ENCODE assay signal across 8 cellular contexts in genomic region chr19:44808463-44809371, GRCh38. TPM values are rescaled to one million over a fixed set of nuclear protein-coding genes. Genes with fewer than 3 reads are reported as not detected.
DNase-seq lines count a peak whose midpoint lies in the region; ATAC-seq and TF ChIP-seq lines count a peak whose summit lies in the region.

A gene with protein sequence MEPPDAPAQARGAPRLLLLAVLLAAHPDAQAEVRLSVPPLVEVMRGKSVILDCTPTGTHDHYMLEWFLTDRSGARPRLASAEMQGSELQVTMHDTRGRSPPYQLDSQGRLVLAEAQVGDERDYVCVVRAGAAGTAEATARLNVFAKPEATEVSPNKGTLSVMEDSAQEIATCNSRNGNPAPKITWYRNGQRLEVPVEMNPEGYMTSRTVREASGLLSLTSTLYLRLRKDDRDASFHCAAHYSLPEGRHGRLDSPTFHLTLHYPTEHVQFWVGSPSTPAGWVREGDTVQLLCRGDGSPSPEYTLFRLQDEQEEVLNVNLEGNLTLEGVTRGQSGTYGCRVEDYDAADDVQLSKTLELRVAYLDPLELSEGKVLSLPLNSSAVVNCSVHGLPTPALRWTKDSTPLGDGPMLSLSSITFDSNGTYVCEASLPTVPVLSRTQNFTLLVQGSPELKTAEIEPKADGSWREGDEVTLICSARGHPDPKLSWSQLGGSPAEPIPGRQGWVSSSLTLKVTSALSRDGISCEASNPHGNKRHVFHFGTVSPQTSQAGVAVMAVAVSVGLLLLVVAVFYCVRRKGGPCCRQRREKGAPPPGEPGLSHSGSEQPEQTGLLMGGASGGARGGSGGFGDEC (plus strand): TSS chr19:44809103. CDS start chr19:44809125, 22 bp downstream.

- H3K4me3 Mint-ChIP-seq in activated T-helper 1 cell treated with anti-CD3 and anti-CD28 coated beads, Interleukin-12 subunit alpha, Interleukin-12 subunit beta, Interleukin-2, Interleukin-4 antibody, amounts not matched to agents 30 ng/mL and 10 ng/mL and 1 ng/mL, durations not matched to agents 14 hours and 24 hours and 36 hours = no peak within 1 kb of the TSS
- no peak within 1 kb of the TSS for H3K4me3 Mint-ChIP-seq in activated CD4-positive, alpha-beta memory T cell treated with anti-CD3 and anti-CD28 coated beads, Interleukin-2, amount 10 ng/mL, durations not matched to agents 7 days and 5 days

- DNase-seq in LoVo (ENCODE audit: low spot score) = peak; percentile 56
- DNase-seq in astrocyte of the spinal cord (ENCODE audit: low read depth, low spot score) = peak; percentile 51
- DNase-seq in right atrium auricular region (ENCODE audit: low spot score) = no peak
- peak in 6 of 10 donors; percentile 16 to 92 (median 34) for DNase-seq in posterior cingulate gyrus
- no peak for DNase-seq in activated T-helper 1 cell treated with anti-CD3 and anti-CD28 coated beads, Interleukin-12 subunit alpha, Interleukin-12 subunit beta, Interleukin-2, Interleukin-4 antibody, amounts not matched to agents 30 ng/mL and 10 ng/mL and 1 ng/mL, durations not matched to agents 14 hours and 24 hours and 36 hours (ENCODE audit: low spot score)
- no peak for DNase-seq in activated CD4-positive, alpha-beta memory T cell treated with anti-CD3 and anti-CD28 coated beads, Interleukin-2, amount 10 ng/mL, durations not matched to agents 7 days and 5 days

- POLR2A ChIA-PET in activated CD4-positive, alpha-beta memory T cell treated with anti-CD3 and anti-CD28 coated beads, Interleukin-2, amount 10 ng/mL, durations not matched to agents 7 days and 5 days (lab: Charles Lee) = interaction anchor here (1.3 kb wide), 1 partner anchor 10 kb away, joined by 3 read pairs; no protein-coding TSS in a partner anchor

- peaks cover 9% of the 10 kb centered on the region for H3K36me3 ChIP-seq in right atrium auricular region

- H3K27ac ChIP-seq in C4-2B (peak within 1 kb of the TSS; percentile 61), right atrium auricular region (peak within 1 kb of the TSS; percentile 56 to 75)

- no peaks in the 10 kb centered on the region for H3K9me3 Mint-ChIP-seq in activated T-helper 1 cell treated with anti-CD3 and anti-CD28 coated beads, Interleukin-12 subunit alpha, Interleukin-12 subunit beta, Interleukin-2, Interleukin-4 antibody, amounts not matched to agents 30 ng/mL and 10 ng/mL and 1 ng/mL, durations not matched to agents 14 hours and 24 hours and 36 hours
- no peaks in the 10 kb centered on the region for H3K9me3 Mint-ChIP-seq in activated CD4-positive, alpha-beta memory T cell treated with anti-CD3 and anti-CD28 coated beads, Interleukin-2, amount 10 ng/mL, durations not matched to agents 7 days and 5 days

- H3K4me1 ChIP-seq in right atrium auricular region = peaks cover 0 to 31% of the 10 kb centered on the region in 2 donors

- intact Hi-C loops in posterior cingulate gyrus (cut with DNase I) = no loop called here
- intact Hi-C loops in activated T-helper 1 cell treated with anti-CD3 and anti-CD28 coated beads, Interleukin-12 subunit alpha, Interleukin-12 subunit beta, Interleukin-2, Interleukin-4 antibody, amounts not matched to agents 30 ng/mL and 10 ng/mL and 1 ng/mL, durations not matched to agents 14 hours and 24 hours and 36 hours (cut with micrococcal nuclease) = no loop called here

- H3K9me3 ChIP-seq in right atrium auricular region = no peaks in the 10 kb centered on the region

- peak within 1 kb of the TSS; percentile 55 for H3K4me3 ChIP-seq in astrocyte of the spinal cord (ENCODE audit: low read depth, low read length)
- H3K4me3 ChIP-seq in right atrium auricular region = peak within 1 kb of the TSS; percentile 63 to 66

- ATAC-seq in GM21423 (IDR thresholded peaks at IDR 0.05; ENCODE audit: unreplicated experiment) = no peak

- no peaks in the 10 kb centered on the region for H3K27me3 ChIP-seq in right atrium auricular region

- TF ChIP-seq CTCF in C4-2B (conservative IDR thresholded peaks at IDR 0.05) = no peak
- no peak for TF ChIP-seq CTCF in astrocyte of the spinal cord (IDR thresholded peaks at IDR 0.05; ENCODE audit: low read depth, low read length)
- TF ChIP-seq CTCF in right atrium auricular region (IDR thresholded peaks at IDR 0.05) = peak in 1 of 2 donors; percentile 8

- in situ Hi-C loops in astrocyte of the spinal cord (cut with HindIII; ENCODE audit: low sequenced_read_pairs) = no loop called here

- no peaks in the 10 kb centered on the region for H3K4me1 Mint-ChIP-seq in activated T-helper 1 cell treated with anti-CD3 and anti-CD28 coated beads, Interleukin-12 subunit alpha, Interleukin-12 subunit beta, Interleukin-2, Interleukin-4 antibody, amounts not matched to agents 30 ng/mL and 10 ng/mL and 1 ng/mL, durations not matched to agents 14 hours and 24 hours and 36 hours (ENCODE audit: low read depth)
- no peaks in the 10 kb centered on the region for H3K4me1 Mint-ChIP-seq in activated CD4-positive, alpha-beta memory T cell treated with anti-CD3 and anti-CD28 coated beads, Interleukin-2, amount 10 ng/mL, durations not matched to agents 7 days and 5 days

- CTCF ChIA-PET in activated CD4-positive, alpha-beta memory T cell treated with anti-CD3 and anti-CD28 coated beads, Interleukin-2, amount 10 ng/mL, durations not matched to agents 7 days and 5 days (lab: Charles Lee) = no interaction called here

- no peaks in the 10 kb centered on the region for H3K36me3 Mint-ChIP-seq in activated T-helper 1 cell treated with anti-CD3 and anti-CD28 coated beads, Interleukin-12 subunit alpha, Interleukin-12 subunit beta, Interleukin-2, Interleukin-4 antibody, amounts not matched to agents 30 ng/mL and 10 ng/mL and 1 ng/mL, durations not matched to agents 14 hours and 24 hours and 36 hours (ENCODE audit: low read depth)
- no peaks in the 10 kb centered on the region for H3K36me3 Mint-ChIP-seq in activated CD4-positive, alpha-beta memory T cell treated with anti-CD3 and anti-CD28 coated beads, Interleukin-2, amount 10 ng/mL, durations not matched to agents 7 days and 5 days (ENCODE audit: low read depth)

- H3K27me3 Mint-ChIP-seq in activated T-helper 1 cell treated with anti-CD3 and anti-CD28 coated beads, Interleukin-12 subunit alpha, Interleukin-12 subunit beta, Interleukin-2, Interleukin-4 antibody, amounts not matched to agents 30 ng/mL and 10 ng/mL and 1 ng/mL, durations not matched to agents 14 hours and 24 hours and 36 hours (ENCODE audit: insufficient read depth) = peaks cover 28% of the 10 kb centered on the region
- H3K27me3 Mint-ChIP-seq in activated CD4-positive, alpha-beta memory T cell treated with anti-CD3 and anti-CD28 coated beads, Interleukin-2, amount 10 ng/mL, durations not matched to agents 7 days and 5 days = peaks cover 18% of the 10 kb centered on the region

- no peak within 1 kb of the TSS for H3K27ac Mint-ChIP-seq in activated T-helper 1 cell treated with anti-CD3 and anti-CD28 coated beads, Interleukin-12 subunit alpha, Interleukin-12 subunit beta, Interleukin-2, Interleukin-4 antibody, amounts not matched to agents 30 ng/mL and 10 ng/mL and 1 ng/mL, durations not matched to agents 14 hours and 24 hours and 36 hours
- H3K27ac Mint-ChIP-seq in activated CD4-positive, alpha-beta memory T cell treated with anti-CD3 and anti-CD28 coated beads, Interleukin-2, amount 10 ng/mL, durations not matched to agents 7 days and 5 days = no peak within 1 kb of the TSS

RNA-seq across cellular contexts. Expression of the gene that starts here (rescaled TPM):
- 100 to 1,000 TPM in 1 of 2 donors, 10 to 100 TPM in 1; 82.1 to 102 TPM for total RNA-seq in right atrium auricular region
- total RNA-seq in activated T-helper 1 cell treated with anti-CD3 and anti-CD28 coated beads, Interleukin-12 subunit alpha, Interleukin-12 subunit beta, Interleukin-2, Interleukin-4 antibody, amounts not matched to agents 30 ng/mL and 10 ng/mL and 1 ng/mL, durations not matched to agents 14 hours and 24 hours and 36 hours = not detected in 2 replicates
- not detected for total RNA-seq in activated CD4-positive, alpha-beta memory T cell treated with anti-CD3 and anti-CD28 coated beads, Interleukin-2, amount 10 ng/mL, durations not matched to agents 7 days and 5 days

Comparison
In these comparisons a context has a peak if more than half of its experiments do, and no peak if none do; other contexts are left out.
1. RNA of the gene that starts here (total RNA-seq): 82.1 to 102 TPM in right atrium auricular region; not detected in activated T-helper 1 cell treated with anti-CD3 and anti-CD28 coated beads, Interleukin-12 subunit alpha, Interleukin-12 subunit beta, Interleukin-2, Interleukin-4 antibody, amounts not matched to agents 30 ng/mL and 10 ng/mL and 1 ng/mL, durations not matched to agents 14 hours and 24 hours and 36 hours and not detected in activated CD4-positive, alpha-beta memory T cell treated with anti-CD3 and anti-CD28 coated beads, Interleukin-2, amount 10 ng/mL, durations not matched to agents 7 days and 5 days; every median in the first group is over 10 times any median in the second.
2. DNase-seq: peak in LoVo (single experiment), astrocyte of the spinal cord (single experiment) and posterior cingulate gyrus (6 of 10); none in right atrium auricular region (single experiment), activated T-helper 1 cell treated with anti-CD3 and anti-CD28 coated beads, Interleukin-12 subunit alpha, Interleukin-12 subunit beta, Interleukin-2, Interleukin-4 antibody, amounts not matched to agents 30 ng/mL and 10 ng/mL and 1 ng/mL, durations not matched to agents 14 hours and 24 hours and 36 hours (single experiment) and activated CD4-positive, alpha-beta memory T cell treated with anti-CD3 and anti-CD28 coated beads, Interleukin-2, amount 10 ng/mL, durations not matched to agents 7 days and 5 days (single experiment).